ENCODE assay signal across 8 cellular contexts in the genomic region with DNA sequence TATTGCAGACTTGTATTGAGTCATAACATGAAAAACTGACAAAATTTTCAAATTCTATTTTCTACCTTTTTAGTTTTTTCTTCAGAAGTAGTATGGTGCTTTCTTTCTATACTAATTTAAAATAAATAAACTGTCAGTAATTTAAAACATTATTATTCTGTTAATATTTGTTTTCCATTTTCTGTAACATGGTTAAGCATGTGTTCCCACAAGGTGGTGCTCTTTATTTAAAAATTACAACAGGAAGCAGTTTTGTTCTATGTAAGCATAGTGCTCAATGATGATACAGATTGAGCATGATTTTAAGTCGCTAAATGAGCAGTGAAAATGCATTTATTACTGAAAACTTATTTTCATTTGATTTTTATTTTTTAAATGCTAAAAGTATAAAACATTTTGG.
DNase-seq lines count a peak whose midpoint lies in the region; ATAC-seq and TF ChIP-seq lines count a peak whose summit lies in the region.

No MANE protein-coding gene starts in this region.

- peak; percentile 8 for TF ChIP-seq CTCF in astrocyte of the cerebellum (IDR thresholded peaks at IDR 0.05; ENCODE audit: low read depth, low read length, missing control alignments)

- DNase-seq in GF-D8 (lab: John Stamatoyannopoulos, UW): peak; percentile 4
- peak; percentile 31 for DNase-seq in NCI-H2107 (lab: John Stamatoyannopoulos, UW)
- DNase-seq in astrocyte of the cerebellum (ENCODE audit: low read depth): peak; percentile 48
- DNase-seq in kidney glomerular epithelial cell (lab: John Stamatoyannopoulos, UW): peak; percentile 42
- no peak for DNase-seq in activated naive CD4-positive, alpha-beta T cell (lab: John Stamatoyannopoulos, UW)

- ATAC-seq in HG02623 (IDR thresholded peaks at IDR 0.05; ENCODE audit: unreplicated experiment): peak; percentile 73
- no peak for ATAC-seq in HG02852 (IDR thresholded peaks at IDR 0.05; ENCODE audit: unreplicated experiment)
- ATAC-seq in GM18520 (IDR thresholded peaks at IDR 0.05; ENCODE audit: unreplicated experiment): no peak

- in situ Hi-C loops in astrocyte of the cerebellum (cut with HindIII; ENCODE audit: low sequenced_read_pairs): no loop called here

- no peak overlapping the region for H3K4me3 ChIP-seq in astrocyte of the cerebellum (ENCODE audit: low read depth, low read length)

Comparison
In these comparisons a context has a peak if more than half of its experiments do, and no peak if none do; other contexts are left out.
1. DNase-seq: peak in GF-D8 (single experiment), NCI-H2107 (single experiment), astrocyte of the cerebellum (single experiment) and kidney glomerular epithelial cell (single experiment); none in activated naive CD4-positive, alpha-beta T cell (0 of 4).